In genomic region chr1:119160435-119160834, GRCh38 we compare ENCODE assay signal across 26 cellular contexts. TPM values are rescaled to one million over a fixed set of nuclear protein-coding genes. Genes with fewer than 3 reads are reported as not detected.
A peak's percentile ranks its signal among the peaks of the same experiment; 100 is the strongest.
DNase-seq lines count a peak whose midpoint lies in the region; ATAC-seq and TF ChIP-seq lines count a peak whose summit lies in the region.
"Had no signal": no experiment of that assay in that cellular context is flagged by ENCODE, and none has a peak within 500 bp of the region (broad histone marks: within the 10 kb centered on the region; RNA-seq: fewer than 3 reads in every experiment).

No MANE protein-coding gene starts in this region.

- peak overlapping the region; percentile 14 for H3K4me2 ChIP-seq in hepatocyte

- no peaks in the 10 kb centered on the region for H4K20me1 ChIP-seq in hepatocyte (ENCODE audit: insufficient read depth, poor library complexity, severe bottlenecking)

- TF ChIP-seq CTCF in VCaP (conservative IDR thresholded peaks at IDR 0.05), result no peak
- no peak for TF ChIP-seq CTCF in hepatocyte (IDR thresholded peaks at IDR 0.05; ENCODE audit: poor library complexity)

- ATAC-seq in GM21390 (IDR thresholded peaks at IDR 0.05; ENCODE audit: unreplicated experiment), result no peak
- ATAC-seq: activated CD4-positive, alpha-beta T cell treated with anti-CD3 and anti-CD28 coated beads for 36 hours; body of pancreas; effector memory CD8-positive, alpha-beta T cell; K562; naive thymus-derived CD4-positive, alpha-beta T cell; T-helper 17 cell had no signal

- H3K4me3 ChIP-seq in hepatocyte (no peak overlapping the region), skeletal muscle cell (ENCODE audit: low read depth, low read length) (no peak overlapping the region)
- H3K4me3 ChIP-seq: body of pancreas, esophagus muscularis mucosa, K562, MG63, ovary, SK-N-MC, testis had no signal

- H3K27ac ChIP-seq in VCaP (peak overlapping the region; percentile 14; the same call in 1 of the 2 replicates), hepatocyte (peak overlapping the region; percentile 14)
- H3K27ac ChIP-seq: body of pancreas, esophagus muscularis mucosa, ovary, SK-N-MC, testis had no signal

- H3K27me3 ChIP-seq in hepatocyte, result no peaks in the 10 kb centered on the region
- H3K27me3 ChIP-seq: body of pancreas, esophagus muscularis mucosa, MG63, ovary, testis had no signal

- H3K79me2 ChIP-seq in hepatocyte, result no peaks in the 10 kb centered on the region

- H3K4me1 ChIP-seq in hepatocyte (ENCODE audit: insufficient read depth), result no peaks in the 10 kb centered on the region
- H3K4me1 ChIP-seq: body of pancreas, testis had no signal

- no peaks in the 10 kb centered on the region for H3K36me3 ChIP-seq in hepatocyte (replicated peaks; ENCODE audit: insufficient read depth, low read depth)
- H3K36me3 ChIP-seq: ovary had no signal

- H3K9me3 ChIP-seq in hepatocyte (ENCODE audit: low read depth), result no peaks in the 10 kb centered on the region
- H3K9me3 ChIP-seq: body of pancreas, esophagus muscularis mucosa, MG63, ovary, testis had no signal

- no peaks in the 10 kb centered on the region for H3K9me2 ChIP-seq in hepatocyte (replicated peaks; ENCODE audit: insufficient read depth)

- no peak overlapping the region for H2AFZ ChIP-seq in hepatocyte

- WGBS in hepatocyte (ENCODE audit: low lambda C conversion rate, missing lambda C conversion rate), result 87% methylated on average over 2 of the region's 2 CpGs

- DNase-seq in AG08396 (ENCODE audit: low spot score), result peak; percentile 11
- DNase-seq in hepatocyte (ENCODE audit: low spot score), result no peak
- DNase-seq in skeletal muscle cell (ENCODE audit: low read depth), result peak; percentile 2
- DNase-seq in putamen (ENCODE audit: low spot score), result no peak
- no peak for DNase-seq in iPS-NIHi7 (ENCODE audit: extremely low spot score)
- DNase-seq in HUDEP-2 (lab: John Stamatoyannopoulos, UW; ENCODE audit: unreplicated experiment in 76 of 76), result no peak
- DNase-seq: activated CD4-positive, alpha-beta T cell treated with anti-CD3 and anti-CD28 coated beads for 36 hours; activated effector memory CD4-positive, alpha-beta T cell treated with anti-CD3 and anti-CD28 coated beads, Interleukin-2, amount 50 U/mL, for 16 hours; body of pancreas; CD4-positive, CD25-positive, alpha-beta regulatory T cell; effector memory CD8-positive, alpha-beta T cell; kidney glomerular epithelial cell; mesendoderm; MG63; naive thymus-derived CD4-positive, alpha-beta T cell; NCI-H2029 treated with DMSO at 0.1 percent for 48 hours; NCI-H345; NCI-H774; ovary; T-helper 17 cell; testis had no signal

RNA-seq across cellular contexts. Expression of gene WARS2, which starts 20.0 kb away (rescaled TPM):
- total RNA-seq in hepatocyte, result 18.3 and 19.3 TPM in 2 replicates
- polyA plus RNA-seq in hepatocyte, result 6.2 and 10.4 TPM in 2 replicates

Comparison
In these comparisons a context has a peak if more than half of its experiments do, and no peak if none do; other contexts are left out.
1. DNase-seq: peak in AG08396 (single experiment) and skeletal muscle cell (single experiment); none in hepatocyte (single experiment), putamen (single experiment), iPS-NIHi7 (single experiment) and HUDEP-2 (0 of 76).